Comparison of ENCODE assay signal across 1 cellular context in genomic region chr11:3227568-3228444, GRCh38.
TF ChIP-seq lines count a peak whose summit lies in the region.

No MANE protein-coding gene starts in this region.

TF ChIP-seq in H1, 55 proteins besides CTCF, POLR2A, EP300 and RAD21:
- TF ChIP-seq GABPA (IDR thresholded peaks at IDR 0.05; ENCODE audit: borderline replicate concordance, insufficient read depth, low read length) (no peak), CTBP2 (IDR thresholded peaks at IDR 0.05; ENCODE audit: borderline replicate concordance, insufficient read depth, insufficient read length, low read length) (no peak), KDM4A (IDR thresholded peaks at IDR 0.05; ENCODE audit: low read depth, low read length, severe bottlenecking) (no peak), KDM5A (IDR thresholded peaks at IDR 0.05; ENCODE audit: low read length) (no peak), EZH2 (IDR thresholded peaks at IDR 0.05; ENCODE audit: low read depth, low read length, severe bottlenecking) (no peak), JUN (IDR thresholded peaks at IDR 0.05; ENCODE audit: low read depth, low read length) (no peak), CBX8 (IDR thresholded peaks at IDR 0.05; ENCODE audit: borderline replicate concordance, low read depth, low read length) (no peak), SIN3A (conservative IDR thresholded peaks at IDR 0.05 in 1 of 2, IDR thresholded peaks at IDR 0.05 in 1 of 2; ENCODE audit: low read depth in 1 of 2, low read length in 2 of 2) (no peak)
- TF ChIP-seq, protein P1, sequence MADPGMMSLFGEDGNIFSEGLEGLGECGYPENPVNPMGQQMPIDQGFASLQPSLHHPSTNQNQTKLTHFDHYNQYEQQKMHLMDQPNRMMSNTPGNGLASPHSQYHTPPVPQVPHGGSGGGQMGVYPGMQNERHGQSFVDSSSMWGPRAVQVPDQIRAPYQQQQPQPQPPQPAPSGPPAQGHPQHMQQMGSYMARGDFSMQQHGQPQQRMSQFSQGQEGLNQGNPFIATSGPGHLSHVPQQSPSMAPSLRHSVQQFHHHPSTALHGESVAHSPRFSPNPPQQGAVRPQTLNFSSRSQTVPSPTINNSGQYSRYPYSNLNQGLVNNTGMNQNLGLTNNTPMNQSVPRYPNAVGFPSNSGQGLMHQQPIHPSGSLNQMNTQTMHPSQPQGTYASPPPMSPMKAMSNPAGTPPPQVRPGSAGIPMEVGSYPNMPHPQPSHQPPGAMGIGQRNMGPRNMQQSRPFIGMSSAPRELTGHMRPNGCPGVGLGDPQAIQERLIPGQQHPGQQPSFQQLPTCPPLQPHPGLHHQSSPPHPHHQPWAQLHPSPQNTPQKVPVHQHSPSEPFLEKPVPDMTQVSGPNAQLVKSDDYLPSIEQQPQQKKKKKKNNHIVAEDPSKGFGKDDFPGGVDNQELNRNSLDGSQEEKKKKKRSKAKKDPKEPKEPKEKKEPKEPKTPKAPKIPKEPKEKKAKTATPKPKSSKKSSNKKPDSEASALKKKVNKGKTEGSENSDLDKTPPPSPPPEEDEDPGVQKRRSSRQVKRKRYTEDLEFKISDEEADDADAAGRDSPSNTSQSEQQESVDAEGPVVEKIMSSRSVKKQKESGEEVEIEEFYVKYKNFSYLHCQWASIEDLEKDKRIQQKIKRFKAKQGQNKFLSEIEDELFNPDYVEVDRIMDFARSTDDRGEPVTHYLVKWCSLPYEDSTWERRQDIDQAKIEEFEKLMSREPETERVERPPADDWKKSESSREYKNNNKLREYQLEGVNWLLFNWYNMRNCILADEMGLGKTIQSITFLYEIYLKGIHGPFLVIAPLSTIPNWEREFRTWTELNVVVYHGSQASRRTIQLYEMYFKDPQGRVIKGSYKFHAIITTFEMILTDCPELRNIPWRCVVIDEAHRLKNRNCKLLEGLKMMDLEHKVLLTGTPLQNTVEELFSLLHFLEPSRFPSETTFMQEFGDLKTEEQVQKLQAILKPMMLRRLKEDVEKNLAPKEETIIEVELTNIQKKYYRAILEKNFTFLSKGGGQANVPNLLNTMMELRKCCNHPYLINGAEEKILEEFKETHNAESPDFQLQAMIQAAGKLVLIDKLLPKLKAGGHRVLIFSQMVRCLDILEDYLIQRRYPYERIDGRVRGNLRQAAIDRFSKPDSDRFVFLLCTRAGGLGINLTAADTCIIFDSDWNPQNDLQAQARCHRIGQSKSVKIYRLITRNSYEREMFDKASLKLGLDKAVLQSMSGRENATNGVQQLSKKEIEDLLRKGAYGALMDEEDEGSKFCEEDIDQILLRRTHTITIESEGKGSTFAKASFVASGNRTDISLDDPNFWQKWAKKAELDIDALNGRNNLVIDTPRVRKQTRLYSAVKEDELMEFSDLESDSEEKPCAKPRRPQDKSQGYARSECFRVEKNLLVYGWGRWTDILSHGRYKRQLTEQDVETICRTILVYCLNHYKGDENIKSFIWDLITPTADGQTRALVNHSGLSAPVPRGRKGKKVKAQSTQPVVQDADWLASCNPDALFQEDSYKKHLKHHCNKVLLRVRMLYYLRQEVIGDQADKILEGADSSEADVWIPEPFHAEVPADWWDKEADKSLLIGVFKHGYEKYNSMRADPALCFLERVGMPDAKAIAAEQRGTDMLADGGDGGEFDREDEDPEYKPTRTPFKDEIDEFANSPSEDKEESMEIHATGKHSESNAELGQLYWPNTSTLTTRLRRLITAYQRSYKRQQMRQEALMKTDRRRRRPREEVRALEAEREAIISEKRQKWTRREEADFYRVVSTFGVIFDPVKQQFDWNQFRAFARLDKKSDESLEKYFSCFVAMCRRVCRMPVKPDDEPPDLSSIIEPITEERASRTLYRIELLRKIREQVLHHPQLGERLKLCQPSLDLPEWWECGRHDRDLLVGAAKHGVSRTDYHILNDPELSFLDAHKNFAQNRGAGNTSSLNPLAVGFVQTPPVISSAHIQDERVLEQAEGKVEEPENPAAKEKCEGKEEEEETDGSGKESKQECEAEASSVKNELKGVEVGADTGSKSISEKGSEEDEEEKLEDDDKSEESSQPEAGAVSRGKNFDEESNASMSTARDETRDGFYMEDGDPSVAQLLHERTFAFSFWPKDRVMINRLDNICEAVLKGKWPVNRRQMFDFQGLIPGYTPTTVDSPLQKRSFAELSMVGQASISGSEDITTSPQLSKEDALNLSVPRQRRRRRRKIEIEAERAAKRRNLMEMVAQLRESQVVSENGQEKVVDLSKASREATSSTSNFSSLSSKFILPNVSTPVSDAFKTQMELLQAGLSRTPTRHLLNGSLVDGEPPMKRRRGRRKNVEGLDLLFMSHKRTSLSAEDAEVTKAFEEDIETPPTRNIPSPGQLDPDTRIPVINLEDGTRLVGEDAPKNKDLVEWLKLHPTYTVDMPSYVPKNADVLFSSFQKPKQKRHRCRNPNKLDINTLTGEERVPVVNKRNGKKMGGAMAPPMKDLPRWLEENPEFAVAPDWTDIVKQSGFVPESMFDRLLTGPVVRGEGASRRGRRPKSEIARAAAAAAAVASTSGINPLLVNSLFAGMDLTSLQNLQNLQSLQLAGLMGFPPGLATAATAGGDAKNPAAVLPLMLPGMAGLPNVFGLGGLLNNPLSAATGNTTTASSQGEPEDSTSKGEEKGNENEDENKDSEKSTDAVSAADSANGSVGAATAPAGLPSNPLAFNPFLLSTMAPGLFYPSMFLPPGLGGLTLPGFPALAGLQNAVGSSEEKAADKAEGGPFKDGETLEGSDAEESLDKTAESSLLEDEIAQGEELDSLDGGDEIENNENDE (IDR thresholded peaks at IDR 0.05; ENCODE audit: insufficient replicate concordance, low read length) = no peak
